In the genomic region with DNA sequence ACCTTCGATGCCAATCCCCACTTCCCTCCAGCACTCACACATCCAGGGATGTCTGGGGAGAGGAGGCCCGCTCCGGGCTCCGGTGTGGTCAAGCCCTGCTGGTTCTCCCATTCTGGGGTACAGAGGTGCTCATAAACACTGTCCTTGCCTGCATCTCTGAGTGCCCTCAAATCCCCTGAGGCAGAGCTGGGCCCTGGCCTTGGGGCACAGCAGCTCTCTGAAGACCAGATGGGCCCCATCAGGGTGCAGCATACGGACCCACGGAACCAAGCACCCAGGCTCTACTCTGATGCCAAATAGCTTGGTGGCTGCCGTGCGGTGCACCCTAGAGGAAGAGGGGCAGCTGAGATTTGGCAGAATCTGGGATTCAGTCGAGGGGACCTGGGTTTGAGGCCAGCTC, we compare ENCODE assay signal across 11 cellular contexts. TPM values are rescaled to one million over a fixed set of nuclear protein-coding genes. Genes with fewer than 3 reads are reported as not detected.
DNase-seq lines count a peak whose midpoint lies in the region; ATAC-seq and TF ChIP-seq lines count a peak whose summit lies in the region.
"Had no signal": no experiment of that assay in that cellular context is flagged by ENCODE, and none has a peak within 500 bp of the region (broad histone marks: within the 10 kb centered on the region; RNA-seq: fewer than 3 reads in every experiment).

No MANE protein-coding gene starts in this region.

- H3K27me3 ChIP-seq in esophagus muscularis mucosa (peaks cover 0 to 21% (median 2%) of the 10 kb centered on the region in 4 donors), upper lobe of left lung (no peaks in the 10 kb centered on the region)
- H3K27me3 ChIP-seq: colonic mucosa, SJCRH30 had no signal

- intact Hi-C loops in esophagus muscularis mucosa (cut with DNase I) (loop anchor here (2.0 to 10.0 kb wide), 4 partner anchors 224 to 486 kb away; partner anchors contain the start of genes CLDN25 and ZW10), posterior vena cava (cut with DNase I) (loop anchor here (2.0 to 10.0 kb wide), 4 partner anchors 224 to 363 kb away; partner anchors contain the start of gene HTR3B (in 1 of the 2)), left colon (cut with DNase I, micrococcal nuclease) (loop anchor here (5.0 to 10.0 kb wide), 4 partner anchors 223 to 366 kb away; no protein-coding TSS in a partner anchor)

- H3K9me3 ChIP-seq in esophagus muscularis mucosa: no peaks in the 10 kb centered on the region
- no peaks in the 10 kb centered on the region for H3K9me3 ChIP-seq in upper lobe of left lung
- H3K9me3 ChIP-seq: colonic mucosa, SJCRH30 had no signal

- DNase-seq in DMS53 (lab: John Stamatoyannopoulos, UW): peak; percentile 32
- no peak for DNase-seq in DMS53 treated with DMSO at 0.1 percent for 48 hours (lab: John Stamatoyannopoulos, UW; ENCODE audit: unreplicated experiment)
- no peak for DNase-seq in esophagus muscularis mucosa (ENCODE audit: extremely low spot score)
- peak; percentile 74 for DNase-seq in posterior vena cava (ENCODE audit: low spot score)
- DNase-seq in upper lobe of left lung: no peak
- no peak for DNase-seq in NCI-H1694 treated with DMSO at 0.1 percent for 48 hours (lab: John Stamatoyannopoulos, UW)
- no peak for DNase-seq in left colon

- ATAC-seq in upper lobe of left lung (ENCODE audit: low FRiP score in 2 of 2) (peak; percentile 1 to 2), left colon (no peak), HG03460 (IDR thresholded peaks at IDR 0.05; ENCODE audit: unreplicated experiment) (no peak)

- H3K4me3 ChIP-seq in esophagus muscularis mucosa (peak overlapping the region in 2 of 4 donors; percentile 4 to 45), upper lobe of left lung (no peak overlapping the region)
- H3K4me3 ChIP-seq: colonic mucosa, SJCRH30 had no signal

- H3K27ac ChIP-seq in esophagus muscularis mucosa (replicated peaks in 1 of 4) (peak overlapping the region; percentile 61 to 79 (median 66)), upper lobe of left lung (peak overlapping the region in 3 of 4 donors; percentile 50 to 78 (median 78))
- H3K27ac ChIP-seq: colonic mucosa, SJCRH30 had no signal

- H3K4me1 ChIP-seq in esophagus muscularis mucosa: peaks cover 57 to 82% (median 62%) of the 10 kb centered on the region in 4 donors
- peaks cover 57 to 73% (median 58%) of the 10 kb centered on the region in 4 donors for H3K4me1 ChIP-seq in upper lobe of left lung
- H3K4me1 ChIP-seq: colonic mucosa, SJCRH30 had no signal

- no peak for TF ChIP-seq EP300 in esophagus muscularis mucosa (IDR thresholded peaks at IDR 0.05)
- no peak for TF ChIP-seq EP300 in upper lobe of left lung (IDR thresholded peaks at IDR 0.05)

- H3K36me3 ChIP-seq in esophagus muscularis mucosa (peaks cover 6 to 19% (median 11%) of the 10 kb centered on the region in 4 donors), upper lobe of left lung (peaks cover 0 to 29% (median 12%) of the 10 kb centered on the region in 4 donors)
- H3K36me3 ChIP-seq: colonic mucosa, SJCRH30 had no signal

- TF ChIP-seq CTCF in esophagus muscularis mucosa (IDR thresholded peaks at IDR 0.05) (no peak), upper lobe of left lung (IDR thresholded peaks at IDR 0.05) (no peak)

- WGBS in esophagus muscularis mucosa: 46% methylated on average over 5 of the region's 9 CpGs
- WGBS in upper lobe of left lung, 2 donors: 63 to 84% methylated on average over 4 to 8 of the region's 9 CpGs

- TF ChIP-seq POLR2A in esophagus muscularis mucosa (IDR thresholded peaks at IDR 0.05; ENCODE audit: low read depth): no peak
- TF ChIP-seq POLR2A in upper lobe of left lung (IDR thresholded peaks at IDR 0.05): no peak

RNA-seq across cellular contexts. Expression of gene NNMT, which starts 35.7 kb away (rescaled TPM):
- total RNA-seq in esophagus muscularis mucosa (100 to 1,000 TPM in 3 of 4 donors, 10 to 100 TPM in 1; 88.9 to 599 (median 293) TPM), posterior vena cava (100 to 1,000 TPM; 631 to 647 TPM), upper lobe of left lung (100 to 1,000 TPM in 5 of 6 donors, 10 to 100 TPM in 1; 93.4 to 383 (median 208) TPM), left colon (10 to 100 TPM; 27.2 to 42.2 TPM)
- total RNA-seq: activated T-helper 1 cell treated with anti-CD3 and anti-CD28 coated beads, Interleukin-12 subunit alpha, Interleukin-12 subunit beta, Interleukin-2, Interleukin-4 antibody, amounts not matched to agents 30 ng/mL and 10 ng/mL and 1 ng/mL, durations not matched to agents 14 hours and 24 hours and 36 hours had no signal

Comparison
In these comparisons a context has a peak if more than half of its experiments do, and no peak if none do; other contexts are left out.
1. DNase-seq: peak in DMS53 (single experiment) and posterior vena cava (single experiment); none in DMS53 treated with DMSO at 0.1 percent for 48 hours (single experiment), esophagus muscularis mucosa (single experiment), upper lobe of left lung (0 of 2), NCI-H1694 treated with DMSO at 0.1 percent for 48 hours (single experiment) and left colon (0 of 2).
2. ATAC-seq: peak in upper lobe of left lung (2 of 2); none in left colon (single experiment) and HG03460 (single experiment).